Comparison of ENCODE assay signal across 22 cellular contexts in the genomic region with DNA sequence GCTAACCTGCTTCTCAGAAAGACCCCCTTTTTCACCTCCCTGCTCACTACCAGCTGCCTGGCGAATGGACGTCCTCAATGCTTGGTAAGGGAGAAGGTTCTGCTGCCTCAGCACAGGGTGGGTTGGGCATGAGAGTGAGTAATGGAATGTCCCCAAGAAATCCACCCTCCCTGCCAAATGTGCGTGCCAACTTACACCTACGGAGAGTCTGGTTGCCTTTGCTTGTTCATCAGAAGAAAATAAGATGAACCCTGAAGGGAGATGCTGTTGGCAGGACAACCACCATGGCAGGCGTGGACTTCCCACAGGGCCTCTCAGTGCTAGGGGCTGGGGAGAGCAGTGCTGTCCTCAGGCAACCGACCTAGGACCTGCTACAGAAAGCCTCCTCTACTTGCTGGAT.
"Had no signal": no experiment of that assay in that cellular context is flagged by ENCODE, and none has a peak within 500 bp of the region (broad histone marks: within the 10 kb centered on the region; RNA-seq: fewer than 3 reads in every experiment).

No MANE protein-coding gene starts in this region.

- H3K36me3 Mint-ChIP-seq: natural killer cell treated with Interleukin-12 subunit alpha and Interleukin-12 subunit beta and Interleukin-15 and Interleukin-18, amount 100 ng/mL, for 72 hours; WTC11 had no signal

- H3K9me3 Mint-ChIP-seq: activated CD8-positive, alpha-beta T cell treated with anti-CD3 and anti-CD28 coated beads for 36 hours; activated T-cell treated with anti-CD3 and anti-CD28 coated beads, Interleukin-2, amount 50 U/mL, for 4 hours; activated T-helper 17 cell treated with anti-CD3 and anti-CD28 coated beads, Interleukin-2, amount 50 U/mL, for 72 hours; central memory CD8-positive, alpha-beta T cell; dendritic cell treated with granulocyte-macrophage colony-stimulating factor and Interleukin-4, amounts not matched to agents 40 ng/mL and 50 ng/mL, for 4 days; natural killer cell treated with Interleukin-12 subunit alpha and Interleukin-12 subunit beta and Interleukin-15 and Interleukin-18, amount 100 ng/mL, for 72 hours; WTC11 had no signal

- H3K27me3 Mint-ChIP-seq: activated CD8-positive, alpha-beta T cell treated with anti-CD3 and anti-CD28 coated beads for 36 hours; activated T-helper 17 cell treated with anti-CD3 and anti-CD28 coated beads, Interleukin-2, amount 50 U/mL, for 72 hours; central memory CD8-positive, alpha-beta T cell; dendritic cell treated with granulocyte-macrophage colony-stimulating factor and Interleukin-4, amounts not matched to agents 40 ng/mL and 50 ng/mL, for 4 days; natural killer cell treated with Interleukin-12 subunit alpha and Interleukin-12 subunit beta and Interleukin-15 and Interleukin-18, amount 100 ng/mL, for 72 hours had no signal

- H3K27ac Mint-ChIP-seq: activated CD8-positive, alpha-beta T cell treated with anti-CD3 and anti-CD28 coated beads for 36 hours; activated T-helper 17 cell treated with anti-CD3 and anti-CD28 coated beads, Interleukin-2, amount 50 U/mL, for 72 hours; dendritic cell treated with granulocyte-macrophage colony-stimulating factor and Interleukin-4, amounts not matched to agents 40 ng/mL and 50 ng/mL, for 4 days; WTC11 had no signal

- DNase-seq: activated CD4-positive, alpha-beta T cell treated with anti-CD3 and anti-CD28 coated beads, Interleukin-2, amount 50 U/mL, for 1 hour; activated CD8-positive, alpha-beta T cell treated with anti-CD3 and anti-CD28 coated beads for 36 hours; activated gamma-delta T cell treated with Interleukin-2 at 50 U/mL for 16 hours; activated naive CD4-positive, alpha-beta T cell treated with anti-CD3 and anti-CD28 coated beads, Interleukin-2, amount 50 U/mL, for 16 hours; activated T-cell treated with anti-CD3 and anti-CD28 coated beads, Interleukin-2, amount 50 U/mL, for 4 hours; amniotic stem cell; effector CD4-positive, alpha-beta T cell; erythroblast; heart right ventricle; left lung; lower lobe of right lung; mesendoderm; mucosa of descending colon; ovary; stimulated activated naive CD8-positive, alpha-beta T cell treated with anti-CD3 and anti-CD28 coated beads, Interleukin-15, Interleukin-2, amounts not matched to agents 100 U/mL and 50 U/mL, for 24 hours; T-helper 2 cell; trophoblast cell had no signal

- H3K4me3 Mint-ChIP-seq: activated CD8-positive, alpha-beta T cell treated with anti-CD3 and anti-CD28 coated beads for 36 hours; activated T-cell treated with anti-CD3 and anti-CD28 coated beads, Interleukin-2, amount 50 U/mL, for 4 hours; activated T-helper 17 cell treated with anti-CD3 and anti-CD28 coated beads, Interleukin-2, amount 50 U/mL, for 72 hours; central memory CD8-positive, alpha-beta T cell; dendritic cell treated with granulocyte-macrophage colony-stimulating factor and Interleukin-4, amounts not matched to agents 40 ng/mL and 50 ng/mL, for 4 days; natural killer cell treated with Interleukin-12 subunit alpha and Interleukin-12 subunit beta and Interleukin-15 and Interleukin-18, amount 100 ng/mL, for 72 hours; WTC11 had no signal
